30 cellular contexts compared by ENCODE assay signal in the genomic region with DNA sequence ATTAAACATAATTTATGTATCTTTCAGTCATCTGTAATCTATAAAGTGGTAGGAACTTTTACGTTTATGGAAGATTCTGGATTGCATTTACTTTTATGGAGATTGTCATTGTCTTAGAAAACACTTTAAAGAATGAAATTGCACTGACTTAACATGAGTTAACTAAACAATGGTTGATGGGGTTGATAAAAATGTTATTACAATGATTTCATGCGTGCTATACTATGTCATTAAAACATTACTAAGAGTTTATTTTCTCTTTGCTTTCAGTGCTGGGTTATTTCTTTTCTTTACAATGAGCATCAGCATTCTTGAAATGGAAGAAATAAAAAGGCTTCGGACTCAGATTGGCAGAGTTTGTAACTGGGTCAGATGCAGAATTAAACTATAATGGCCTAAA.
"Had no signal": no experiment of that assay in that cellular context is flagged by ENCODE, and none has a peak within 500 bp of the region (broad histone marks: within the 10 kb centered on the region; RNA-seq: fewer than 3 reads in every experiment).

No MANE protein-coding gene starts in this region.

- H3K27ac ChIP-seq: ascending aorta, WERI-Rb-1 had no signal

- H3K9me3 ChIP-seq: ascending aorta had no signal

- DNase-seq: activated CD4-positive, alpha-beta memory T cell treated with anti-CD3 and anti-CD28 coated beads, Interleukin-2, amount 10 ng/mL, durations not matched to agents 7 days and 5 days; activated CD4-positive, alpha-beta T cell treated with anti-CD3 and anti-CD28 coated beads for 1 hour; activated CD4-positive, alpha-beta T cell treated with anti-CD3 and anti-CD28 coated beads for 36 hours; activated CD4-positive, alpha-beta T cell treated with anti-CD3 and anti-CD28 coated beads for 48 hours; activated CD4-positive, alpha-beta T cell treated with anti-CD3 and anti-CD28 coated beads, Interleukin-2, amount 10 ng/mL, durations not matched to agents 7 days and 5 days; activated CD4-positive, alpha-beta T cell treated with anti-CD3 and anti-CD28 coated beads, Interleukin-2, amount 50 U/mL, for 48 hours; activated CD4-positive, CD25-positive, alpha-beta regulatory T cell; activated CD8-positive, alpha-beta memory T cell treated with anti-CD3 and anti-CD28 coated beads for 24 hours; activated CD8-positive, alpha-beta memory T cell treated with anti-CD3 and anti-CD28 coated beads, Interleukin-2, amount 10 ng/mL, durations not matched to agents 7 days and 5 days; activated CD8-positive, alpha-beta memory T cell treated with anti-CD3 and anti-CD28 coated beads, Interleukin-2, amount 50 U/mL, for 48 hours; activated CD8-positive, alpha-beta T cell treated with anti-CD3 and anti-CD28 coated beads, Interleukin-2, amount 10 ng/mL, durations not matched to agents 7 days and 5 days; activated effector memory CD4-positive, alpha-beta T cell treated with Interleukin-2 at 50 U/mL for 16 hours; activated gamma-delta T cell; activated naive CD4-positive, alpha-beta T cell treated with anti-CD3 and anti-CD28 coated beads, Interleukin-2, amount 10 ng/mL, durations not matched to agents 7 days and 5 days; activated naive CD4-positive, alpha-beta T cell treated with Interleukin-2 at 50 U/mL for 16 hours; activated naive CD8-positive, alpha-beta T cell treated with anti-CD3 and anti-CD28 coated beads, Interleukin-2, amount 10 ng/mL, durations not matched to agents 7 days and 5 days; activated naive CD8-positive, alpha-beta T cell treated with anti-CD3 and anti-CD28 coated beads, Interleukin-2, amount 50 U/mL, for 24 hours; activated T-cell treated with anti-CD3 and anti-CD28 coated beads, Interleukin-2, amount 50 U/mL, for 24 hours; activated T-cell treated with anti-CD3 and anti-CD28 coated beads, Interleukin-2, amount 50 U/mL, for 48 hours; amygdala; anterior cingulate cortex; caudate nucleus; cerebellar nuclear complex; T-helper 1 cell; T-helper 2 cell; T-helper 9 cell; WERI-Rb-1 had no signal

- H3K36me3 ChIP-seq: WERI-Rb-1 had no signal

- H3K4me3 ChIP-seq: ascending aorta had no signal

- H3K27me3 ChIP-seq: ascending aorta had no signal

- ATAC-seq: activated CD4-positive, alpha-beta T cell treated with anti-CD3 and anti-CD28 coated beads for 36 hours; activated CD4-positive, CD25-positive, alpha-beta regulatory T cell treated with anti-CD3 and anti-CD28 coated beads, Interleukin-2, amount 50 U/mL, for 24 hours; activated CD8-positive, alpha-beta memory T cell treated with anti-CD3 and anti-CD28 coated beads, Interleukin-2, amount 10 ng/mL, durations not matched to agents 7 days and 5 days; activated CD8-positive, alpha-beta T cell treated with anti-CD3 and anti-CD28 coated beads, Interleukin-2, amount 10 ng/mL, durations not matched to agents 7 days and 5 days; activated naive CD8-positive, alpha-beta T cell treated with anti-CD3 and anti-CD28 coated beads, Interleukin-2, amount 50 U/mL, for 24 hours; WTC11 had no signal
